ENCODE assay signal across 19 cellular contexts in the genomic region with DNA sequence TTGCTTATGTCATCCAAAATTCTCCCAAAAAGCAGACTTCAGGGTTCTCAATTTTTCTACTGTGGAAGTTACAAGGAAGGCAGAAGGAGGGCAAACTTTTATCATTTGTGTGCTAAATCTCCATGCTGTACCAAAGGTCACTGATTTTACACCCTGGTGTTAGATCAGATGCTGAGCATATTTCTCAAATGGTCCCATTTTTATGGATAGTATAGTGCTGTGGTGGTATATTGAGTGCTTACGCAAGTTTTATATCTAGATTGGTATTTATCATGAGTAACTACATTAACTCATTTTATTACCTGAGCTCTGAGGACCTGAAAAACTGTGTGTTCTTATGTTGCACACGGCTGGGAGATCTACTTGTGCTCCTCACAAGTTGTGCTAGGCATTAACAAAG.
DNase-seq lines count a peak whose midpoint lies in the region; ATAC-seq, FAIRE-seq and TF ChIP-seq lines count a peak whose summit lies in the region.
"Had no signal": no experiment of that assay in that cellular context is flagged by ENCODE, and none has a peak within 500 bp of the region (broad histone marks: within the 10 kb centered on the region; RNA-seq: fewer than 3 reads in every experiment).

No MANE protein-coding gene starts in this region.

- TF ChIP-seq CTCF in A549 (IDR thresholded peaks at IDR 0.05): no peak
- TF ChIP-seq CTCF in RWPE2 (IDR thresholded peaks at IDR 0.05; ENCODE audit: poor library complexity, severe bottlenecking): no peak

- ATAC-seq in A549: no peak
- no peak for ATAC-seq in RWPE2 (ENCODE audit: low read depth)
- ATAC-seq in GM21723 (IDR thresholded peaks at IDR 0.05; ENCODE audit: unreplicated experiment): no peak
- ATAC-seq in GM21423 (IDR thresholded peaks at IDR 0.05; ENCODE audit: unreplicated experiment): no peak
- ATAC-seq in GM21381 (IDR thresholded peaks at IDR 0.05; ENCODE audit: unreplicated experiment): no peak
- ATAC-seq: HCT116 had no signal

- H3K9ac ChIP-seq in mucosa of rectum (ENCODE audit: low read depth in 1 of 2, low read length in 2 of 2): no peak overlapping the region
- H3K9ac ChIP-seq: GM23248 had no signal

- no peak overlapping the region for H3K27ac ChIP-seq in A549
- H3K27ac ChIP-seq in RWPE2 (ENCODE audit: poor library complexity, severe bottlenecking): peak overlapping the region; percentile 58
- H3K27ac ChIP-seq in mucosa of rectum (ENCODE audit: low read depth in 2 of 2, low read length in 2 of 2): peak overlapping the region; percentile 76 to 84

- H3K4me2 ChIP-seq in A549: no peak overlapping the region

- TF ChIP-seq POLR2A in A549 (IDR thresholded peaks at IDR 0.05; ENCODE audit: low read length): no peak

- CTCF ChIA-PET in A549 (lab: Yijun Ruan, JAX): interaction anchor here (0.5 to 1.2 kb wide), 2 partner anchors 30 to 83 kb away, joined by 3 to 4 read pairs; no protein-coding TSS in a partner anchor

- POLR2A ChIA-PET in A549 (lab: Yijun Ruan, JAX): no interaction called here

- WGBS in A549 (ENCODE audit: missing lambda C conversion rate): 83% methylated on average over 2 of the region's 2 CpGs

- no peaks in the 10 kb centered on the region for H3K27me3 ChIP-seq in RWPE2 (ENCODE audit: insufficient read depth, poor library complexity, severe bottlenecking)
- H3K27me3 ChIP-seq in mucosa of rectum (ENCODE audit: control insufficient read depth in 2 of 2, insufficient read depth in 2 of 2, low read length in 2 of 2): no peaks in the 10 kb centered on the region

- H3K36me3 ChIP-seq in RWPE2 (ENCODE audit: low read depth): no peaks in the 10 kb centered on the region
- H3K36me3 ChIP-seq in mucosa of rectum (ENCODE audit: control insufficient read depth in 2 of 2, insufficient read depth in 2 of 2, low read length in 2 of 2): no peaks in the 10 kb centered on the region

- FAIRE-seq in A549 (lab: Jason Lieb, UNC): no peak
- peak; percentile 51 for FAIRE-seq in colon (lab: Jason Lieb, UNC)
- FAIRE-seq: G401.6, GM12891, H54 had no signal

- TF ChIP-seq RAD21 in A549 (conservative IDR thresholded peaks at IDR 0.05 in 1 of 2, IDR thresholded peaks at IDR 0.05 in 1 of 2): no peak

- H3K9me3 ChIP-seq in A549 (no peaks in the 10 kb centered on the region), RWPE2 (ENCODE audit: severe bottlenecking) (no peaks in the 10 kb centered on the region), mucosa of rectum (ENCODE audit: control insufficient read depth in 2 of 2, low read length in 2 of 2) (no peaks in the 10 kb centered on the region)

- H3K4me1 ChIP-seq in A549: peaks cover 18% of the 10 kb centered on the region
- H3K4me1 ChIP-seq in RWPE2 (ENCODE audit: insufficient read depth, poor library complexity, severe bottlenecking): peaks cover 18% of the 10 kb centered on the region
- peaks cover 22 to 40% of the 10 kb centered on the region in 2 donors for H3K4me1 ChIP-seq in mucosa of rectum (ENCODE audit: control insufficient read depth in 2 of 2, insufficient read depth in 2 of 2, low read length in 2 of 2)

- DNase-seq in A549 (ENCODE audit: low read depth in 1 of 2, low spot score in 1 of 2) (no peak), RWPE2 (ENCODE audit: low spot score) (no peak), anterior cingulate cortex (lab: John Stamatoyannopoulos, UW) (no peak)
- DNase-seq: 8988T; C1 segment of cervical spinal cord; CD4-positive, alpha-beta T cell; DMS153; DMS79 treated with DMSO at 0.1 percent for 48 hours; EL; GM23248 had no signal

- TF ChIP-seq EP300 in A549 (IDR thresholded peaks at IDR 0.05): no peak

- H3K4me3 ChIP-seq in A549: no peak overlapping the region
- H3K4me3 ChIP-seq in RWPE2 (ENCODE audit: severe bottlenecking): no peak overlapping the region
- no peak overlapping the region for H3K4me3 ChIP-seq in mucosa of rectum (ENCODE audit: low read length in 2 of 2)
- H3K4me3 ChIP-seq: GM23248 had no signal

TF ChIP-seq in A549, 52 proteins besides CTCF, POLR2A, EP300 and RAD21:
- TF ChIP-seq RARB (CRISPR knock-in tag; IDR thresholded peaks at IDR 0.05): no peak
- TF ChIP-seq GATA3 (IDR thresholded peaks at IDR 0.05; ENCODE audit: borderline replicate concordance): no peak
- TF ChIP-seq MAFK (IDR thresholded peaks at IDR 0.05; ENCODE audit: partially characterized antibody): peak; percentile 43
- no peak for TF ChIP-seq SREBF2 (IDR thresholded peaks at IDR 0.05)
- no peak for TF ChIP-seq POLR2AphosphoS2 (conservative IDR thresholded peaks at IDR 0.05; ENCODE audit: low read length)

Comparison
In these comparisons a context has a peak if more than half of its experiments do, and no peak if none do; other contexts are left out.
1. H3K27ac ChIP-seq: peak in RWPE2 (single experiment) and mucosa of rectum (2 of 2); none in A549 (0 of 2).